20 cellular contexts compared by ENCODE assay signal in genomic region chr17:15237106-15237425, GRCh38. TPM values are rescaled to one million over a fixed set of nuclear protein-coding genes. Genes with fewer than 3 reads are reported as not detected.
"Had no signal": no experiment of that assay in that cellular context is flagged by ENCODE, and none has a peak within 500 bp of the region (broad histone marks: within the 10 kb centered on the region; RNA-seq: fewer than 3 reads in every experiment).

No MANE protein-coding gene starts in this region.

- H3K36me3 ChIP-seq: neural progenitor cell had no signal

- H3K4me2 ChIP-seq: neural progenitor cell had no signal

- FAIRE-seq: islet of Langerhans had no signal

- DNase-seq: activated CD4-positive, alpha-beta T cell treated with anti-CD3 and anti-CD28 coated beads, Interleukin-2, amount 10 ng/mL, durations not matched to agents 24 days and 14 days; activated CD8-positive, alpha-beta T cell treated with anti-CD3 and anti-CD28 coated beads, Interleukin-2, amount 10 ng/mL, durations not matched to agents 7 days and 5 days; activated gamma-delta T cell; activated naive CD4-positive, alpha-beta T cell treated with anti-CD3 and anti-CD28 coated beads, Interleukin-2, amount 50 U/mL, for 16 hours; activated naive CD8-positive, alpha-beta T cell treated with anti-CD3 and anti-CD28 coated beads, Interleukin-2, amount 50 U/mL, for 24 hours; cerebellar nuclear complex; endodermal cell; esophagus squamous epithelium; head of caudate nucleus; naive thymus-derived CD8-positive, alpha-beta T cell; stimulated activated CD4-positive, alpha-beta T cell treated with anti-CD3 and anti-CD28 coated beads, Interleukin-2, amount 100 ng/mL, for 48 hours; stimulated activated CD8-positive, alpha-beta memory T cell treated with anti-CD3 and anti-CD28 coated beads, Interleukin-4, amount 100 ng/mL, for 48 hours; stimulated activated naive B cell treated with anti-CD40 and anti-IgM and Interleukin-4, amounts not matched to agents 10 μg/mL and 1 μg/mL and 100 μg/mL, for 72 hours had no signal

- H3K9ac ChIP-seq: neural progenitor cell had no signal

- H3K4me3 ChIP-seq: coronary artery, esophagus squamous epithelium, gastroesophageal sphincter, lung, neural progenitor cell, thoracic aorta had no signal

- H3K4me1 ChIP-seq: neural progenitor cell had no signal

- H3K9me3 ChIP-seq: esophagus squamous epithelium, gastroesophageal sphincter, thoracic aorta had no signal

- ATAC-seq: activated CD8-positive, alpha-beta T cell treated with anti-CD3 and anti-CD28 coated beads, Interleukin-2, amount 10 ng/mL, durations not matched to agents 7 days and 5 days; activated naive CD8-positive, alpha-beta T cell treated with anti-CD3 and anti-CD28 coated beads, Interleukin-2, amount 50 U/mL, for 24 hours; gastroesophageal sphincter; naive thymus-derived CD8-positive, alpha-beta T cell; sciatic nerve had no signal

- H2AFZ ChIP-seq: neural progenitor cell had no signal

- H3K27ac ChIP-seq: coronary artery, gastroesophageal sphincter, neural progenitor cell, thoracic aorta had no signal

- H3K27me3 ChIP-seq: esophagus squamous epithelium, gastroesophageal sphincter, neural progenitor cell had no signal

RNA-seq across cellular contexts. Expression of gene PMP22, which starts 28.1 kb away (rescaled TPM):
- total RNA-seq: activated CD8-positive, alpha-beta T cell treated with anti-CD3 and anti-CD28 coated beads, Interleukin-2, amount 10 ng/mL, durations not matched to agents 7 days and 5 days had no signal
- polyA plus RNA-seq: naive thymus-derived CD8-positive, alpha-beta T cell had no signal
